ENCODE assay signal across 13 cellular contexts in the genomic region with DNA sequence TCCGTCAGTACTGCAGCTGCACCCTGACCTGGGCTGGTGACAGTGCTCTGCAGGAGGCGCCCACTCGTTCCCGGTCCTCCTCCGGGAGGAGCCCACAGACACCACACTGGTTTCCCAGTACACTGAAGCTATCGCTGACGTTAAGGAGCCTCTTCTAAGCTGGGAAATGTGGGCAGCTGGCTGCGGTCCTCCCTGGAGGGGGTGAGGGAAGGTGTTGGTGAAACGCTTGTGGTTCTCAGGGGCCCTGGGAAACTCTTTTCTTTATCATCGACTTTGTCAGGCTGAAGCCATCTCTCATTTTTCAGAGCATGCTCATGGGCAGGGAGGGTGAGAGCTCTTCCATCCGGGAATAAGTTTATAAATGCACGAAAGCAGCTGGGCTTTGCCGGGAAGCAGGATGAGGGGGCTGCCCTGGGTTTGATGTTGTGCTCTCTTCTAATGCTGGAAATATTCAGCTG.
DNase-seq lines count a peak whose midpoint lies in the region; ATAC-seq, FAIRE-seq and TF ChIP-seq lines count a peak whose summit lies in the region.
"Had no signal": no experiment of that assay in that cellular context is flagged by ENCODE, and none has a peak within 500 bp of the region (broad histone marks: within the 10 kb centered on the region; RNA-seq: fewer than 3 reads in every experiment).

No MANE protein-coding gene starts in this region.

- peak overlapping the region in 1 of 2 experiments; percentile 75 for H3K18ac ChIP-seq in mesenchymal stem cell (ENCODE audit: low read depth in 1 of 2, low read length in 2 of 2)

- H3K4me3 Mint-ChIP-seq in CD14-positive monocyte: no peak overlapping the region
- no peak overlapping the region for H3K4me3 Mint-ChIP-seq in astrocyte (ENCODE audit: unreplicated experiment)
- no peak overlapping the region for H3K4me3 Mint-ChIP-seq in T-helper 2 cell treated with Interferon-gamma antibody and Interleukin-4, amounts not matched to agents 5 μg/mL and 100 μg/mL, for 36 hours

- POLR2A ChIA-PET in AG04449 (lab: Yijun Ruan, JAX): no interaction called here

- CTCF ChIA-PET in AG04449 (lab: Yijun Ruan, JAX): interaction anchor here (0.6 to 1.7 kb wide), 4 partner anchors 10 to 251 kb away, joined by 3 to 5 read pairs (median 3); no protein-coding TSS in a partner anchor

- H3K23ac ChIP-seq in mesenchymal stem cell (ENCODE audit: low read length in 2 of 2): no peak overlapping the region

- peaks cover 0 to 4% (median 0%) of the 10 kb centered on the region in 7 donors for H3K9me3 Mint-ChIP-seq in CD14-positive monocyte
- no peaks in the 10 kb centered on the region for H3K9me3 Mint-ChIP-seq in astrocyte (ENCODE audit: unreplicated experiment)
- no peaks in the 10 kb centered on the region for H3K9me3 Mint-ChIP-seq in T-helper 2 cell treated with Interferon-gamma antibody and Interleukin-4, amounts not matched to agents 5 μg/mL and 100 μg/mL, for 36 hours

- H3K36me3 Mint-ChIP-seq in CD14-positive monocyte (peaks cover 33 to 55% of the 10 kb centered on the region in 2 donors), astrocyte (ENCODE audit: low read depth, unreplicated experiment) (peaks cover 5% of the 10 kb centered on the region)
- H3K36me3 Mint-ChIP-seq in T-helper 2 cell treated with Interferon-gamma antibody and Interleukin-4, amounts not matched to agents 5 μg/mL and 100 μg/mL, for 36 hours (ENCODE audit: low read depth): peaks cover 30% of the 10 kb centered on the region

- H3K27ac ChIP-seq in astrocyte (ENCODE audit: low read depth, low read length) (no peak overlapping the region), mesenchymal stem cell (ENCODE audit: low read length, poor library complexity, severe bottlenecking) (no peak overlapping the region)
- H3K27ac ChIP-seq: HL-60 had no signal

- H3K9me3 ChIP-seq in astrocyte (ENCODE audit: insufficient read depth, low read depth, low read length): no peaks in the 10 kb centered on the region
- no peaks in the 10 kb centered on the region for H3K9me3 ChIP-seq in mesenchymal stem cell (ENCODE audit: control insufficient read depth, low read length)

- peak; percentile 10 for DNase-seq in AG04449 (ENCODE audit: low read depth, low spot score)
- DNase-seq in CD14-positive monocyte (ENCODE audit: low spot score): no peak
- peak; percentile 76 for DNase-seq in astrocyte (ENCODE audit: low read depth)
- peak; percentile 50 for DNase-seq in mesenchymal stem cell
- no peak for DNase-seq in EL
- no peak for DNase-seq in T-helper 2 cell treated with Interferon-gamma antibody and Interleukin-4, amounts not matched to agents 5 μg/mL and 100 μg/mL, for 36 hours (ENCODE audit: low spot score)
- no peak for DNase-seq in posterior vena cava (ENCODE audit: low spot score)
- DNase-seq: activated effector memory CD4-positive, alpha-beta T cell treated with Interleukin-2 at 50 U/mL for 16 hours; cerebellar nuclear complex had no signal

- H3K9ac ChIP-seq in astrocyte (ENCODE audit: low read length) (no peak overlapping the region), mesenchymal stem cell (ENCODE audit: low read length) (peak overlapping the region; percentile 47)

- H3K27me3 ChIP-seq in astrocyte (ENCODE audit: insufficient read depth, low read length): no peaks in the 10 kb centered on the region
- H3K27me3 ChIP-seq in mesenchymal stem cell (ENCODE audit: control insufficient read depth in 1 of 2, insufficient read depth in 1 of 2, low read length in 2 of 2): peaks cover 0 to 36% of the 10 kb centered on the region in 2 experiments

- H4K8ac ChIP-seq in mesenchymal stem cell (ENCODE audit: low read length): no peak overlapping the region

- H3K14ac ChIP-seq in mesenchymal stem cell (ENCODE audit: low read length in 2 of 2): no peak overlapping the region

- H3K4me1 Mint-ChIP-seq in CD14-positive monocyte: peaks cover 42% of the 10 kb centered on the region
- H3K4me1 Mint-ChIP-seq in astrocyte (ENCODE audit: low read depth, unreplicated experiment): peaks cover 5% of the 10 kb centered on the region
- H3K4me1 Mint-ChIP-seq in T-helper 2 cell treated with Interferon-gamma antibody and Interleukin-4, amounts not matched to agents 5 μg/mL and 100 μg/mL, for 36 hours (ENCODE audit: low read depth): peaks cover 19% of the 10 kb centered on the region

- H3K4me1 ChIP-seq in astrocyte (ENCODE audit: insufficient read depth, low read length): peaks cover 5% of the 10 kb centered on the region
- no peaks in the 10 kb centered on the region for H3K4me1 ChIP-seq in mesenchymal stem cell (ENCODE audit: control insufficient read depth, insufficient read depth, low read depth, low read length)

- H3K4me2 ChIP-seq in astrocyte (ENCODE audit: low read length): peak overlapping the region; percentile 45
- H3K4me2 ChIP-seq in mesenchymal stem cell (ENCODE audit: low read length, poor library complexity, severe bottlenecking): no peak overlapping the region

- no peaks in the 10 kb centered on the region for H3K79me1 ChIP-seq in mesenchymal stem cell (replicated peaks; ENCODE audit: low read length, poor library complexity, severe bottlenecking)

- no peak overlapping the region for H2BK12ac ChIP-seq in mesenchymal stem cell (ENCODE audit: low read length in 2 of 2)

- no peak overlapping the region for H2BK5ac ChIP-seq in mesenchymal stem cell (ENCODE audit: low read depth, low read length, poor library complexity, severe bottlenecking)

- peaks cover 64% of the 10 kb centered on the region for H4K20me1 ChIP-seq in astrocyte (ENCODE audit: insufficient read depth, low read length)

- no peaks in the 10 kb centered on the region for H3K36me3 ChIP-seq in astrocyte (ENCODE audit: insufficient read depth, low read length)
- peaks cover 0 to 3% of the 10 kb centered on the region in 2 experiments for H3K36me3 ChIP-seq in mesenchymal stem cell (ENCODE audit: control insufficient read depth in 1 of 2, insufficient read depth in 2 of 2, low read depth in 1 of 2, low read length in 2 of 2)

- WGBS in mesenchymal stem cell: 79% methylated on average over 13 of the region's 13 CpGs

- no peak overlapping the region for H2BK120ac ChIP-seq in mesenchymal stem cell (ENCODE audit: low read depth, low read length)

- TF ChIP-seq CTCF in AG04449 (IDR thresholded peaks at IDR 0.05; ENCODE audit: insufficient read depth, low read length, missing control alignments): no peak
- TF ChIP-seq CTCF in CD14-positive monocyte (IDR thresholded peaks at IDR 0.05): no peak
- TF ChIP-seq CTCF in astrocyte (IDR thresholded peaks at IDR 0.05; ENCODE audit: insufficient read depth, low read depth, low read length): no peak

- no peak for ATAC-seq in GM19452 (IDR thresholded peaks at IDR 0.05; ENCODE audit: unreplicated experiment)
- ATAC-seq: activated CD4-positive, CD25-positive, alpha-beta regulatory T cell treated with anti-CD3 and anti-CD28 coated beads, Interleukin-2, amount 50 U/mL, for 24 hours had no signal

- H3K4me3 ChIP-seq in AG04449 (ENCODE audit: low read depth, low read length): no peak overlapping the region
- no peak overlapping the region for H3K4me3 ChIP-seq in astrocyte (ENCODE audit: insufficient read depth, low read depth, low read length)
- peak overlapping the region in 1 of 2 experiments; percentile 46 for H3K4me3 ChIP-seq in mesenchymal stem cell (ENCODE audit: insufficient read depth in 1 of 2, low read depth in 1 of 2, low read length in 2 of 2)

- H3K27ac Mint-ChIP-seq in CD14-positive monocyte: peak overlapping the region in 5 of 7 donors; percentile 37 to 76 (median 69)
- H3K27ac Mint-ChIP-seq in astrocyte (ENCODE audit: unreplicated experiment): no peak overlapping the region
- no peak overlapping the region for H3K27ac Mint-ChIP-seq in T-helper 2 cell treated with Interferon-gamma antibody and Interleukin-4, amounts not matched to agents 5 μg/mL and 100 μg/mL, for 36 hours

- H2AFZ ChIP-seq in astrocyte (ENCODE audit: low read depth, low read length): no peak overlapping the region
- no peak overlapping the region for H2AFZ ChIP-seq in mesenchymal stem cell (ENCODE audit: low read depth, low read length)

- H3K27me3 Mint-ChIP-seq in CD14-positive monocyte (ENCODE audit: low read depth in 3 of 3) (peaks cover 0 to 3% (median 0%) of the 10 kb centered on the region in 3 donors), astrocyte (ENCODE audit: low read depth, unreplicated experiment) (no peaks in the 10 kb centered on the region)
- no peaks in the 10 kb centered on the region for H3K27me3 Mint-ChIP-seq in T-helper 2 cell treated with Interferon-gamma antibody and Interleukin-4, amounts not matched to agents 5 μg/mL and 100 μg/mL, for 36 hours (ENCODE audit: low read depth)

- H2AK5ac ChIP-seq in mesenchymal stem cell (ENCODE audit: low read length, severe bottlenecking): no peak overlapping the region

- peaks cover 7% of the 10 kb centered on the region for H3K79me2 ChIP-seq in astrocyte (ENCODE audit: insufficient read depth, low read length)

- no peak for FAIRE-seq in astrocyte (lab: Jason Lieb, UNC)
- FAIRE-seq: islet of Langerhans had no signal

- intact Hi-C loops in CD14-positive monocyte (cut with micrococcal nuclease) (no loop called here), posterior vena cava (cut with DNase I) (no loop called here)

- peak overlapping the region in 1 of 2 experiments; percentile 14 for H3K4ac ChIP-seq in mesenchymal stem cell (ENCODE audit: low read depth in 1 of 2, low read length in 2 of 2)

- no peak overlapping the region for H4K91ac ChIP-seq in mesenchymal stem cell (ENCODE audit: low read length)

- H2BK15ac ChIP-seq in mesenchymal stem cell (ENCODE audit: low read depth, poor library complexity, severe bottlenecking): no peak overlapping the region

Comparison
In these comparisons a context has a peak if more than half of its experiments do, and no peak if none do; other contexts are left out.
1. DNase-seq: peak in AG04449 (single experiment), astrocyte (single experiment) and mesenchymal stem cell (single experiment); none in CD14-positive monocyte (single experiment), EL (single experiment), T-helper 2 cell treated with Interferon-gamma antibody and Interleukin-4, amounts not matched to agents 5 μg/mL and 100 μg/mL, for 36 hours (single experiment) and posterior vena cava (single experiment).
2. H3K27ac Mint-ChIP-seq: peak in CD14-positive monocyte (5 of 7); none in astrocyte (single experiment) and T-helper 2 cell treated with Interferon-gamma antibody and Interleukin-4, amounts not matched to agents 5 μg/mL and 100 μg/mL, for 36 hours (single experiment).